Comparison of ENCODE assay signal across 27 cellular contexts in genomic region chr14:38252066-38252710, GRCh38. TPM values are rescaled to one million over a fixed set of nuclear protein-coding genes. Genes with fewer than 3 reads are reported as not detected.
DNase-seq lines count a peak whose midpoint lies in the region; ATAC-seq, FAIRE-seq and TF ChIP-seq lines count a peak whose summit lies in the region.
"Had no signal": no experiment of that assay in that cellular context is flagged by ENCODE, and none has a peak within 500 bp of the region (broad histone marks: within the 10 kb centered on the region; RNA-seq: fewer than 3 reads in every experiment).

No MANE protein-coding gene starts in this region.

- H3K4me2 ChIP-seq in BLaER1: peak overlapping the region; percentile 59
- H3K4me2 ChIP-seq: GM23338 had no signal

- H3K9me3 Mint-ChIP-seq in T-helper 2 cell treated with Interferon-gamma antibody and Interleukin-4, amounts not matched to agents 5 μg/mL and 100 μg/mL, for 36 hours: no peaks in the 10 kb centered on the region
- H3K9me3 Mint-ChIP-seq: activated naive CD4-positive, alpha-beta T cell treated with anti-CD3 and anti-CD28 coated beads, Interleukin-2, amount 50 U/mL, for 24 hours; GM23338; natural killer cell treated with Interleukin-12 subunit alpha and Interleukin-12 subunit beta and Interleukin-15 and Interleukin-18, amount 100 ng/mL, for 72 hours had no signal

- FAIRE-seq in A204.1 (lab: Jason Lieb, UNC): peak; percentile 76
- FAIRE-seq: islet of Langerhans, RCC 7860 had no signal

- H3K27ac ChIP-seq in BLaER1: no peak overlapping the region
- H3K27ac ChIP-seq in breast epithelium: no peak overlapping the region
- H3K27ac ChIP-seq: SJSA1 had no signal

- H3K27ac Mint-ChIP-seq in T-helper 2 cell treated with Interferon-gamma antibody and Interleukin-4, amounts not matched to agents 5 μg/mL and 100 μg/mL, for 36 hours: no peak overlapping the region
- H3K27ac Mint-ChIP-seq: activated CD4-positive, alpha-beta T cell treated with anti-CD3 and anti-CD28 coated beads, Interleukin-2, amount 10 ng/mL, durations not matched to agents 24 days and 14 days; activated naive CD4-positive, alpha-beta T cell treated with anti-CD3 and anti-CD28 coated beads, Interleukin-2, amount 50 U/mL, for 24 hours; brain; GM23338; natural killer cell treated with Interleukin-12 subunit alpha and Interleukin-12 subunit beta and Interleukin-15 and Interleukin-18, amount 100 ng/mL, for 72 hours; stimulated activated memory B cell treated with anti-CD40 and anti-IgM and Interleukin-4, amounts not matched to agents 10 μg/mL and 1 μg/mL and 100 μg/mL, for 72 hours had no signal

- no peaks in the 10 kb centered on the region for H3K36me3 Mint-ChIP-seq in T-helper 2 cell treated with Interferon-gamma antibody and Interleukin-4, amounts not matched to agents 5 μg/mL and 100 μg/mL, for 36 hours (ENCODE audit: low read depth)
- H3K36me3 Mint-ChIP-seq: activated naive CD4-positive, alpha-beta T cell treated with anti-CD3 and anti-CD28 coated beads, Interleukin-2, amount 50 U/mL, for 24 hours; brain; CD14-positive monocyte; natural killer cell treated with Interleukin-12 subunit alpha and Interleukin-12 subunit beta and Interleukin-15 and Interleukin-18, amount 100 ng/mL, for 72 hours; stimulated activated memory B cell treated with anti-CD40 and anti-IgM and Interleukin-4, amounts not matched to agents 10 μg/mL and 1 μg/mL and 100 μg/mL, for 72 hours had no signal

- peaks cover 12% of the 10 kb centered on the region for H3K9me3 ChIP-seq in BLaER1
- no peaks in the 10 kb centered on the region for H3K9me3 ChIP-seq in breast epithelium
- H3K9me3 ChIP-seq: Caco-2, mucosa of descending colon, SJSA1 had no signal

- TF ChIP-seq CTCF in breast epithelium (IDR thresholded peaks at IDR 0.05): no peak

- H3K27me3 ChIP-seq in BLaER1 (no peaks in the 10 kb centered on the region), breast epithelium (peaks cover 5 to 21% of the 10 kb centered on the region in 2 donors)
- H3K27me3 ChIP-seq: SJSA1 had no signal

- peak overlapping the region; percentile 77 for H3K4me3 ChIP-seq in BLaER1
- peak overlapping the region; percentile 33 to 47 (median 45) for H3K4me3 ChIP-seq in breast epithelium
- H3K4me3 ChIP-seq: GM23338, mucosa of descending colon, SJSA1 had no signal

- DNase-seq in breast epithelium (ENCODE audit: low spot score in 2 of 2) (no peak), lung microvascular endothelial cell (ENCODE audit: low read depth in 2 of 2) (peak; percentile 50 to 66), DMS153 (lab: John Stamatoyannopoulos, UW) (no peak)
- no peak for DNase-seq in T-helper 2 cell treated with Interferon-gamma antibody and Interleukin-4, amounts not matched to agents 5 μg/mL and 100 μg/mL, for 36 hours (ENCODE audit: low spot score)
- DNase-seq: activated CD4-positive, alpha-beta T cell treated with anti-CD3 and anti-CD28 coated beads, Interleukin-2, amount 10 ng/mL, durations not matched to agents 24 days and 14 days; activated CD8-positive, alpha-beta memory T cell treated with anti-CD3 and anti-CD28 coated beads for 24 hours; activated T-cell treated with anti-CD3 and anti-CD28 coated beads for 4 hours; amniotic stem cell; Caco-2; mucosa of descending colon; NCI-H187; NCI-H82; substantia nigra had no signal

- no peak overlapping the region for H3K9ac ChIP-seq in BLaER1

- H3K27me3 Mint-ChIP-seq in T-helper 2 cell treated with Interferon-gamma antibody and Interleukin-4, amounts not matched to agents 5 μg/mL and 100 μg/mL, for 36 hours (ENCODE audit: low read depth): peaks cover 48% of the 10 kb centered on the region

- TF ChIP-seq POLR2A in breast epithelium (IDR thresholded peaks at IDR 0.05): no peak

- intact Hi-C loops in breast epithelium (cut with DNase I; ENCODE audit: low total_unique reads): no loop called here

- H3K36me3 ChIP-seq in BLaER1 (no peaks in the 10 kb centered on the region), breast epithelium (no peaks in the 10 kb centered on the region)
- H3K36me3 ChIP-seq: SJSA1 had no signal

- H4K20me1 ChIP-seq in BLaER1: peaks cover 47% of the 10 kb centered on the region

- no peak overlapping the region for H3K4me3 Mint-ChIP-seq in T-helper 2 cell treated with Interferon-gamma antibody and Interleukin-4, amounts not matched to agents 5 μg/mL and 100 μg/mL, for 36 hours
- H3K4me3 Mint-ChIP-seq: activated CD4-positive, alpha-beta T cell treated with anti-CD3 and anti-CD28 coated beads, Interleukin-2, amount 10 ng/mL, durations not matched to agents 24 days and 14 days; activated naive CD4-positive, alpha-beta T cell treated with anti-CD3 and anti-CD28 coated beads, Interleukin-2, amount 50 U/mL, for 24 hours; brain; CD14-positive monocyte; GM23338; natural killer cell treated with Interleukin-12 subunit alpha and Interleukin-12 subunit beta and Interleukin-15 and Interleukin-18, amount 100 ng/mL, for 72 hours; stimulated activated memory B cell treated with anti-CD40 and anti-IgM and Interleukin-4, amounts not matched to agents 10 μg/mL and 1 μg/mL and 100 μg/mL, for 72 hours had no signal

- ATAC-seq in HG03280 (IDR thresholded peaks at IDR 0.05; ENCODE audit: unreplicated experiment): no peak
- no peak for ATAC-seq in GM21786 (IDR thresholded peaks at IDR 0.05; ENCODE audit: unreplicated experiment)
- ATAC-seq: GM23338; mucosa of descending colon; natural killer cell treated with Interleukin-12 subunit alpha and Interleukin-12 subunit beta and Interleukin-15 and Interleukin-18, amount 100 ng/mL, for 72 hours; stimulated activated memory B cell treated with anti-CD40 and anti-IgM and Interleukin-4, amounts not matched to agents 10 μg/mL and 1 μg/mL and 100 μg/mL, for 72 hours had no signal

- peaks cover 7% of the 10 kb centered on the region for H3K4me1 Mint-ChIP-seq in T-helper 2 cell treated with Interferon-gamma antibody and Interleukin-4, amounts not matched to agents 5 μg/mL and 100 μg/mL, for 36 hours (ENCODE audit: low read depth)
- H3K4me1 Mint-ChIP-seq: activated naive CD4-positive, alpha-beta T cell treated with anti-CD3 and anti-CD28 coated beads, Interleukin-2, amount 50 U/mL, for 24 hours; brain; stimulated activated memory B cell treated with anti-CD40 and anti-IgM and Interleukin-4, amounts not matched to agents 10 μg/mL and 1 μg/mL and 100 μg/mL, for 72 hours had no signal

- H3K4me1 ChIP-seq in BLaER1 (peaks cover 8% of the 10 kb centered on the region), breast epithelium (no peaks in the 10 kb centered on the region)
- H3K4me1 ChIP-seq: Caco-2, SJSA1 had no signal

RNA-seq across cellular contexts. Expression of gene CLEC14A, which starts 3.7 kb away (rescaled TPM):
- total RNA-seq in breast epithelium (10 to 100 TPM; 11.9 to 25.6 (median 24.8) TPM), lung microvascular endothelial cell (90.1 and 121 TPM in 2 replicates)
- total RNA-seq: activated CD4-positive, alpha-beta T cell treated with anti-CD3 and anti-CD28 coated beads, Interleukin-2, amount 10 ng/mL, durations not matched to agents 24 days and 14 days; Caco-2; GM23338; HT1080; natural killer cell treated with Interleukin-12 subunit alpha and Interleukin-12 subunit beta and Interleukin-15 and Interleukin-18, amount 100 ng/mL, for 72 hours; SJSA1 had no signal

RNA-seq across cellular contexts. Expression of gene SSTR1, which starts 44.5 kb away (rescaled TPM):
- total RNA-seq in breast epithelium (under 1 TPM; 0.16 to 0.33 (median 0.29) TPM), lung microvascular endothelial cell (under 0.01 TPM in 2 replicates)
- total RNA-seq: activated CD4-positive, alpha-beta T cell treated with anti-CD3 and anti-CD28 coated beads, Interleukin-2, amount 10 ng/mL, durations not matched to agents 24 days and 14 days; HT1080; natural killer cell treated with Interleukin-12 subunit alpha and Interleukin-12 subunit beta and Interleukin-15 and Interleukin-18, amount 100 ng/mL, for 72 hours; SJSA1 had no signal

Comparison
In these comparisons a context has a peak if more than half of its experiments do, and no peak if none do; other contexts are left out.
1. DNase-seq: peak in lung microvascular endothelial cell (2 of 2); none in breast epithelium (0 of 2), T-helper 2 cell treated with Interferon-gamma antibody and Interleukin-4, amounts not matched to agents 5 μg/mL and 100 μg/mL, for 36 hours (single experiment) and DMS153 (single experiment).